15 cellular contexts compared by ENCODE assay signal in genomic region chr3:39361252-39361927, GRCh38. TPM values are rescaled to one million over a fixed set of nuclear protein-coding genes. Genes with fewer than 3 reads are reported as not detected.
DNase-seq lines count a peak whose midpoint lies in the region; ATAC-seq, FAIRE-seq and TF ChIP-seq lines count a peak whose summit lies in the region.
"Had no signal": no experiment of that assay in that cellular context is flagged by ENCODE, and none has a peak within 500 bp of the region (broad histone marks: within the 10 kb centered on the region; RNA-seq: fewer than 3 reads in every experiment).

No MANE protein-coding gene starts in this region.

- H3K27me3 Mint-ChIP-seq in activated CD8-positive, alpha-beta T cell treated with anti-CD3 and anti-CD28 coated beads, Interleukin-2, amount 10 ng/mL, durations not matched to agents 7 days and 5 days (ENCODE audit: low read depth): peaks cover 19% of the 10 kb centered on the region
- H3K27me3 Mint-ChIP-seq in progenitor cell of endocrine pancreas (peaks cover 7% of the 10 kb centered on the region), endothelial cell (ENCODE audit: unreplicated experiment) (peaks cover 2% of the 10 kb centered on the region)

- no peaks in the 10 kb centered on the region for H3K9me3 ChIP-seq in kidney (ENCODE audit: control insufficient read depth in 1 of 2, low read length in 2 of 2)
- H3K9me3 ChIP-seq: colonic mucosa, uterus had no signal

- peak; percentile 65 for ATAC-seq in GM18498 (IDR thresholded peaks at IDR 0.05; ENCODE audit: unreplicated experiment)
- peak; percentile 70 for ATAC-seq in HG02981 (IDR thresholded peaks at IDR 0.05; ENCODE audit: unreplicated experiment)
- peak; percentile 86 for ATAC-seq in activated CD8-positive, alpha-beta T cell treated with anti-CD3 and anti-CD28 coated beads, Interleukin-2, amount 10 ng/mL, durations not matched to agents 7 days and 5 days
- ATAC-seq: HCT116 had no signal

- H3K4me3 Mint-ChIP-seq in activated CD8-positive, alpha-beta T cell treated with anti-CD3 and anti-CD28 coated beads, Interleukin-2, amount 10 ng/mL, durations not matched to agents 7 days and 5 days: peak overlapping the region; percentile 49
- no peak overlapping the region for H3K4me3 Mint-ChIP-seq in progenitor cell of endocrine pancreas (ENCODE audit: low read depth)
- H3K4me3 Mint-ChIP-seq in endothelial cell (ENCODE audit: unreplicated experiment): no peak overlapping the region

- TF ChIP-seq CTCF in progenitor cell of endocrine pancreas (IDR thresholded peaks at IDR 0.05; ENCODE audit: unreplicated experiment): no peak
- no peak for TF ChIP-seq CTCF in kidney (IDR thresholded peaks at IDR 0.05; ENCODE audit: borderline replicate concordance, extremely low read depth, insufficient read depth)
- no peak for TF ChIP-seq CTCF in endothelial cell (IDR thresholded peaks at IDR 0.05; ENCODE audit: unreplicated experiment)

- intact Hi-C loops in kidney (cut with DNase I): no loop called here

- CTCF ChIA-PET in activated CD8-positive, alpha-beta T cell treated with anti-CD3 and anti-CD28 coated beads, Interleukin-2, amount 10 ng/mL, durations not matched to agents 7 days and 5 days (lab: Charles Lee): interaction anchor here (1.1 to 8.8 kb wide), 7 partner anchors 11 to 235 kb away, joined by 3 to 77 read pairs (median 11); no protein-coding TSS in a partner anchor

- H3K36me3 ChIP-seq in kidney (ENCODE audit: control insufficient read depth in 1 of 2, insufficient read depth in 2 of 2, low read length in 2 of 2): no peaks in the 10 kb centered on the region
- H3K36me3 ChIP-seq: colonic mucosa, uterus had no signal

- H3K4me3 ChIP-seq in kidney (ENCODE audit: low read length in 2 of 2): no peak overlapping the region
- H3K4me3 ChIP-seq: colonic mucosa, SK-N-MC, uterus had no signal

- POLR2A ChIA-PET in activated CD8-positive, alpha-beta T cell treated with anti-CD3 and anti-CD28 coated beads, Interleukin-2, amount 10 ng/mL, durations not matched to agents 7 days and 5 days (lab: Charles Lee): interaction anchor here (0.7 to 1.4 kb wide), 5 partner anchors 10 to 69 kb away, joined by 3 read pairs; no protein-coding TSS in a partner anchor

- peak; percentile 72 for DNase-seq in activated CD8-positive, alpha-beta T cell treated with anti-CD3 and anti-CD28 coated beads, Interleukin-2, amount 10 ng/mL, durations not matched to agents 7 days and 5 days
- DNase-seq in progenitor cell of endocrine pancreas (ENCODE audit: low spot score, unreplicated experiment) (no peak), kidney (no peak), cerebellar cortex (ENCODE audit: low spot score) (no peak), superior temporal gyrus (ENCODE audit: extremely low spot score) (no peak), endothelial cell (ENCODE audit: low spot score) (no peak)
- DNase-seq: colonic mucosa, NCI-H1105 treated with DMSO at 0.1 percent for 48 hours, uterus had no signal

- peaks cover 9% of the 10 kb centered on the region for H3K36me3 Mint-ChIP-seq in activated CD8-positive, alpha-beta T cell treated with anti-CD3 and anti-CD28 coated beads, Interleukin-2, amount 10 ng/mL, durations not matched to agents 7 days and 5 days (ENCODE audit: low read depth)
- H3K36me3 Mint-ChIP-seq in progenitor cell of endocrine pancreas (ENCODE audit: insufficient read depth) (no peaks in the 10 kb centered on the region), endothelial cell (ENCODE audit: low read depth, unreplicated experiment) (no peaks in the 10 kb centered on the region)

- H3K9me3 Mint-ChIP-seq in activated CD8-positive, alpha-beta T cell treated with anti-CD3 and anti-CD28 coated beads, Interleukin-2, amount 10 ng/mL, durations not matched to agents 7 days and 5 days (ENCODE audit: insufficient read depth): no peaks in the 10 kb centered on the region
- H3K9me3 Mint-ChIP-seq in progenitor cell of endocrine pancreas (ENCODE audit: low read depth) (peaks cover 3% of the 10 kb centered on the region), endothelial cell (ENCODE audit: unreplicated experiment) (no peaks in the 10 kb centered on the region)

- no peak for FAIRE-seq in kidney (lab: Jason Lieb, UNC)
- FAIRE-seq: G401.6, islet of Langerhans had no signal

- peaks cover 59% of the 10 kb centered on the region for H3K4me1 Mint-ChIP-seq in activated CD8-positive, alpha-beta T cell treated with anti-CD3 and anti-CD28 coated beads, Interleukin-2, amount 10 ng/mL, durations not matched to agents 7 days and 5 days (ENCODE audit: low read depth)
- peaks cover 25% of the 10 kb centered on the region for H3K4me1 Mint-ChIP-seq in progenitor cell of endocrine pancreas (ENCODE audit: low read depth)
- peaks cover 4% of the 10 kb centered on the region for H3K4me1 Mint-ChIP-seq in endothelial cell (ENCODE audit: unreplicated experiment)

- H3K27ac ChIP-seq in kidney (ENCODE audit: low read depth in 2 of 2, low read length in 2 of 2): no peak overlapping the region
- H3K27ac ChIP-seq: colonic mucosa, SK-N-MC, uterus had no signal

- no peaks in the 10 kb centered on the region for H3K4me1 ChIP-seq in kidney (ENCODE audit: control insufficient read depth in 1 of 2, insufficient read depth in 1 of 2, low read depth in 1 of 2, low read length in 2 of 2)
- H3K4me1 ChIP-seq: colonic mucosa, uterus had no signal

- H3K27ac Mint-ChIP-seq in activated CD8-positive, alpha-beta T cell treated with anti-CD3 and anti-CD28 coated beads, Interleukin-2, amount 10 ng/mL, durations not matched to agents 7 days and 5 days: peak overlapping the region; percentile 83
- H3K27ac Mint-ChIP-seq in progenitor cell of endocrine pancreas (peak overlapping the region; percentile 15), endothelial cell (ENCODE audit: unreplicated experiment) (no peak overlapping the region)

- H3K9ac ChIP-seq in kidney (ENCODE audit: low read length in 2 of 2): no peak overlapping the region

RNA-seq across cellular contexts. Expression of gene SLC25A38, which starts 21.8 kb away (rescaled TPM):
- 10 to 100 TPM; 40.2 to 42.4 TPM for total RNA-seq in activated CD8-positive, alpha-beta T cell treated with anti-CD3 and anti-CD28 coated beads, Interleukin-2, amount 10 ng/mL, durations not matched to agents 7 days and 5 days
- total RNA-seq in progenitor cell of endocrine pancreas: 34.6 and 38.0 TPM in 2 replicates
- 24.9 TPM for total RNA-seq in kidney
- polyA plus RNA-seq in kidney (ENCODE audit: insufficient read depth, low read depth, low replicate concordance): 42.3 TPM
- total RNA-seq in endothelial cell (ENCODE audit: unreplicated experiment): 21.2 TPM

RNA-seq across cellular contexts. Expression of gene CCR8, which starts 31.9 kb away (rescaled TPM):
- under 1 TPM; 0.55 to 0.94 TPM for total RNA-seq in activated CD8-positive, alpha-beta T cell treated with anti-CD3 and anti-CD28 coated beads, Interleukin-2, amount 10 ng/mL, durations not matched to agents 7 days and 5 days
- not detected in 2 replicates for total RNA-seq in progenitor cell of endocrine pancreas
- total RNA-seq in kidney: 0.19 TPM
- not detected for polyA plus RNA-seq in kidney (ENCODE audit: insufficient read depth, low read depth, low replicate concordance)
- not detected for total RNA-seq in endothelial cell (ENCODE audit: unreplicated experiment)
- total RNA-seq: uterus had no signal

RNA-seq across cellular contexts. Expression of gene RPSA, which starts 45.1 kb away (rescaled TPM):
- total RNA-seq in activated CD8-positive, alpha-beta T cell treated with anti-CD3 and anti-CD28 coated beads, Interleukin-2, amount 10 ng/mL, durations not matched to agents 7 days and 5 days: 1,000 to 10,000 TPM; 1,654 to 1,730 TPM
- total RNA-seq in progenitor cell of endocrine pancreas: 1,289 and 1,295 TPM in 2 replicates
- total RNA-seq in kidney: 806 TPM
- 1,249 TPM for polyA plus RNA-seq in kidney (ENCODE audit: insufficient read depth, low read depth, low replicate concordance)
- total RNA-seq in endothelial cell (ENCODE audit: unreplicated experiment): 2,445 TPM
